Comparison of ENCODE assay signal across 26 cellular contexts in the genomic region with DNA sequence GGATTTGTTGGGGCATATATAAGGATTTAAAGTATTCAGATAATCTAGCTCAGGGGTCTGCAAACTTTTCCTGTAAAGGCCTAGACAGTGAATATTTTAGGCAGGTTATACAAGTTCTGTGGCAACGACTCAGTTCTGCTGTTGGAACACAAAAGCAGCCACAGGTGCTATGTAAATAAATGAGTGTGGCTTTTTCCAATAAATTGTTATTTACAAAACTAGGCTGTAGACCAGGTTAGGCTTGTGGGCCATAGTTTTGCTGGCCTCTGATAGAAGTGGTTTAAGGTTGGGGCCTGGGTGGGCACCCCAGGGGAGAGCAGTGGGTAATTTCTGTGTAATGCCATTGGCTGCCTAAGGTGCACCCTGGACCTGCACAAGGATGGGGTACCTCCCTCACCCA. TPM values are rescaled to one million over a fixed set of nuclear protein-coding genes. Genes with fewer than 3 reads are reported as not detected.
"Had no signal": no experiment of that assay in that cellular context is flagged by ENCODE, and none has a peak within 500 bp of the region (broad histone marks: within the 10 kb centered on the region; RNA-seq: fewer than 3 reads in every experiment).

No MANE protein-coding gene starts in this region.

- DNase-seq: activated CD4-positive, alpha-beta T cell treated with anti-CD3 and anti-CD28 coated beads for 4 hours; activated CD4-positive, CD25-positive, alpha-beta regulatory T cell; activated gamma-delta T cell treated with Interleukin-2 at 50 U/mL for 16 hours; central memory CD4-positive, alpha-beta T cell; effector memory CD4-positive, alpha-beta T cell; esophagus squamous epithelium; head of caudate nucleus; hypothalamus; left cardiac atrium; mucosa of descending colon; naive B cell; stimulated activated CD4-positive, alpha-beta T cell treated with anti-CD3 and anti-CD28 coated beads, Interleukin-2, amount 100 ng/mL, for 48 hours; stimulated activated naive CD4-positive, alpha-beta T cell treated with Interleukin-2 at 50 U/mL for 16 hours; SW 1271; T-helper 17 cell; upper lobe of right lung had no signal

- H3K27ac ChIP-seq: gastroesophageal sphincter, neural progenitor cell, thoracic aorta, upper lobe of right lung had no signal

- H3K9me3 Mint-ChIP-seq: activated T-cell treated with anti-CD3 and anti-CD28 coated beads, Interleukin-2, amount 50 U/mL, for 72 hours had no signal

- H3K36me3 Mint-ChIP-seq: neural progenitor cell had no signal

- H3K27ac Mint-ChIP-seq: activated naive CD8-positive, alpha-beta T cell; activated T-cell treated with anti-CD3 and anti-CD28 coated beads, Interleukin-2, amount 50 U/mL, for 72 hours; naive B cell; neural progenitor cell; T-helper 17 cell had no signal

- H3K4me3 Mint-ChIP-seq: activated naive CD8-positive, alpha-beta T cell; neural progenitor cell had no signal

RNA-seq across cellular contexts. Expression of a gene that starts 16.9 kb away (rescaled TPM):
- total RNA-seq: dermis microvascular lymphatic vessel endothelial cell, esophagus squamous epithelium, gastroesophageal sphincter, T-helper 17 cell, thoracic aorta had no signal

RNA-seq across cellular contexts. Expression of a gene that starts 46.8 kb away (rescaled TPM):
- total RNA-seq: astrocyte, dermis microvascular lymphatic vessel endothelial cell, esophagus squamous epithelium, gastroesophageal sphincter, left cardiac atrium, lower leg skin, mucosa of descending colon, osteoblast, posterior vena cava, thoracic aorta had no signal
